21 cellular contexts compared by ENCODE assay signal in the genomic region with DNA sequence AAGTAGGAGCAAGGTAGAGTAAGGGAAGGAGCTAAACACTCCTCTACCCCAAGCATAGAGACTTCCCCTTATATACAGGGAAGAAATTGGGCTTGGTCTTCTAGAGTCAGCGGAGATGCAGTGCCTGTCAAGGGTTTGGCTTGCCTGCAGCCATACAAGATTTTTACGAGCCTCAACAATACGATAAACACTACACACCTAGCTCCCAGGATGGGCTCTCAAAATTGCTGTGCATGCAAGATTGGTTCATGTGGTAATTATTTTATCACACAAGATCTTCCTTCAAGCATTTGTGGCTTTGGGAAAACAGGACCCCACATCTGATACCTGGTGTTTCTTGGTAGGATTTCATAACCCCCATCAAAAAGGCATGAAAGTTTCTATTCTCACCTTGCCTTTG. TPM values are rescaled to one million over a fixed set of nuclear protein-coding genes. Genes with fewer than 3 reads are reported as not detected.
DNase-seq lines count a peak whose midpoint lies in the region; ATAC-seq and TF ChIP-seq lines count a peak whose summit lies in the region.
"Had no signal": no experiment of that assay in that cellular context is flagged by ENCODE, and none has a peak within 500 bp of the region (broad histone marks: within the 10 kb centered on the region; RNA-seq: fewer than 3 reads in every experiment).

TSS of gene KRT1 (minus strand) at position 45 of the 400 bp plus-strand sequence. CDS start 59 bp downstream, outside the sequence.

- peak within 1 kb of the TSS; percentile 58 for H3K4me3 Mint-ChIP-seq in T-helper 2 cell treated with Interferon-gamma antibody and Interleukin-4, amounts not matched to agents 5 μg/mL and 100 μg/mL, for 36 hours
- peak within 1 kb of the TSS; percentile 4 for H3K4me3 Mint-ChIP-seq in CD8-positive, alpha-beta T cell
- H3K4me3 Mint-ChIP-seq in central memory CD8-positive, alpha-beta T cell = no peak within 1 kb of the TSS
- H3K4me3 Mint-ChIP-seq: HFFc6 had no signal

- peaks cover 18% of the 10 kb centered on the region for H3K27me3 Mint-ChIP-seq in T-helper 2 cell treated with Interferon-gamma antibody and Interleukin-4, amounts not matched to agents 5 μg/mL and 100 μg/mL, for 36 hours (ENCODE audit: low read depth)
- no peaks in the 10 kb centered on the region for H3K27me3 Mint-ChIP-seq in CD8-positive, alpha-beta T cell (ENCODE audit: low read depth)
- H3K27me3 Mint-ChIP-seq in central memory CD8-positive, alpha-beta T cell = peaks cover 30% of the 10 kb centered on the region

- no peak within 1 kb of the TSS for H3K27ac ChIP-seq in CD8-positive, alpha-beta T cell (ENCODE audit: low read depth, low read length)
- peak within 1 kb of the TSS; percentile 33 for H3K27ac ChIP-seq in suprapubic skin
- H3K27ac ChIP-seq: BLaER1 treated with 17β-estradiol and CSF1 and Interleukin-3, amounts not matched to agents 10 nM and 100 nM; KMS-11 had no signal

- no peaks in the 10 kb centered on the region for H3K9me3 Mint-ChIP-seq in T-helper 2 cell treated with Interferon-gamma antibody and Interleukin-4, amounts not matched to agents 5 μg/mL and 100 μg/mL, for 36 hours
- no peaks in the 10 kb centered on the region for H3K9me3 Mint-ChIP-seq in CD8-positive, alpha-beta T cell
- H3K9me3 Mint-ChIP-seq in central memory CD8-positive, alpha-beta T cell = no peaks in the 10 kb centered on the region
- H3K9me3 Mint-ChIP-seq: HFFc6 had no signal

- 52% methylated on average over 3 of the region's 3 CpGs for WGBS in suprapubic skin

- peaks cover 32% of the 10 kb centered on the region for H3K4me1 ChIP-seq in CD8-positive, alpha-beta T cell (ENCODE audit: insufficient read depth, low read length)
- H3K4me1 ChIP-seq in suprapubic skin = peaks cover 33% of the 10 kb centered on the region
- H3K4me1 ChIP-seq: BLaER1 treated with 17β-estradiol and CSF1 and Interleukin-3, amounts not matched to agents 10 nM and 100 nM had no signal

- TF ChIP-seq CTCF in CD8-positive, alpha-beta T cell (IDR thresholded peaks at IDR 0.05) = no peak
- no peak for TF ChIP-seq CTCF in suprapubic skin (IDR thresholded peaks at IDR 0.05)

- CTCF ChIA-PET in CD8-positive, alpha-beta T cell (lab: Charles Lee) = interaction anchor here (0.7 to 1.6 kb wide), 8 partner anchors 10 to 301 kb away, joined by 3 to 5 read pairs (median 4); no protein-coding TSS in a partner anchor

- H3K4me1 Mint-ChIP-seq in T-helper 2 cell treated with Interferon-gamma antibody and Interleukin-4, amounts not matched to agents 5 μg/mL and 100 μg/mL, for 36 hours (ENCODE audit: low read depth) = peaks cover 52% of the 10 kb centered on the region
- H3K4me1 Mint-ChIP-seq in CD8-positive, alpha-beta T cell (ENCODE audit: low read depth) = peaks cover 36% of the 10 kb centered on the region
- peaks cover 27% of the 10 kb centered on the region for H3K4me1 Mint-ChIP-seq in central memory CD8-positive, alpha-beta T cell

- intact Hi-C loops in CD8-positive, alpha-beta T cell (cut with DNase I, micrococcal nuclease) = loop anchor here in 1 of 2 experiments (5.0 kb wide), 2 partner anchors 33 to 68 kb away; no protein-coding TSS in a partner anchor

- POLR2A ChIA-PET in CD8-positive, alpha-beta T cell (lab: Charles Lee) = interaction anchor here (1.7 to 2.2 kb wide), 3 partner anchors 8 to 13 kb away, joined by 6 to 13 read pairs (median 7); no protein-coding TSS in a partner anchor

- no peak for TF ChIP-seq EP300 in suprapubic skin (IDR thresholded peaks at IDR 0.05)

- no peak for DNase-seq in T-helper 2 cell treated with Interferon-gamma antibody and Interleukin-4, amounts not matched to agents 5 μg/mL and 100 μg/mL, for 36 hours (ENCODE audit: low spot score)
- no peak for DNase-seq in T-helper 2 cell
- no peak for DNase-seq in CD8-positive, alpha-beta T cell
- DNase-seq in central memory CD8-positive, alpha-beta T cell (ENCODE audit: low spot score in 2 of 2) = no peak
- no peak for DNase-seq in suprapubic skin (ENCODE audit: low spot score in 2 of 2)
- no peak for DNase-seq in medulla oblongata (ENCODE audit: extremely low spot score)
- DNase-seq in activated T-cell treated with anti-CD3 and anti-CD28 coated beads, Interleukin-2, amount 50 U/mL, for 1 hour = no peak
- DNase-seq: 8988T, COR-L47, HFFc6, NCI-H1092, NCI-H146, NCI-H2081, NCI-H774 had no signal

- no peak within 1 kb of the TSS for H3K27ac Mint-ChIP-seq in T-helper 2 cell treated with Interferon-gamma antibody and Interleukin-4, amounts not matched to agents 5 μg/mL and 100 μg/mL, for 36 hours
- peak within 1 kb of the TSS; percentile 84 for H3K27ac Mint-ChIP-seq in CD8-positive, alpha-beta T cell
- H3K27ac Mint-ChIP-seq in central memory CD8-positive, alpha-beta T cell (ENCODE audit: low read depth) = peak within 1 kb of the TSS; percentile 70
- H3K27ac Mint-ChIP-seq: HFFc6 had no signal

- no peak for ATAC-seq in CD8-positive, alpha-beta T cell
- ATAC-seq in central memory CD8-positive, alpha-beta T cell (replicated peaks; ENCODE audit: extremely low read depth, poor library complexity, severe bottlenecking) = no peak
- no peak for ATAC-seq in GM18907 (IDR thresholded peaks at IDR 0.05; ENCODE audit: unreplicated experiment)
- ATAC-seq: HepG2 had no signal

- H3K4me3 ChIP-seq in CD8-positive, alpha-beta T cell (ENCODE audit: low read depth, low read length) = no peak within 1 kb of the TSS
- peak within 1 kb of the TSS; percentile 39 for H3K4me3 ChIP-seq in suprapubic skin
- H3K4me3 ChIP-seq: BLaER1 treated with 17β-estradiol and CSF1 and Interleukin-3, amounts not matched to agents 10 nM and 100 nM had no signal

- no peak for TF ChIP-seq POLR2A in suprapubic skin (IDR thresholded peaks at IDR 0.05)

- no peaks in the 10 kb centered on the region for H3K9me3 ChIP-seq in CD8-positive, alpha-beta T cell (ENCODE audit: low read length)
- no peaks in the 10 kb centered on the region for H3K9me3 ChIP-seq in suprapubic skin
- H3K9me3 ChIP-seq: BLaER1 treated with 17β-estradiol and CSF1 and Interleukin-3, amounts not matched to agents 10 nM and 100 nM had no signal

- peaks cover 3% of the 10 kb centered on the region for H3K36me3 Mint-ChIP-seq in T-helper 2 cell treated with Interferon-gamma antibody and Interleukin-4, amounts not matched to agents 5 μg/mL and 100 μg/mL, for 36 hours (ENCODE audit: low read depth)
- no peaks in the 10 kb centered on the region for H3K36me3 Mint-ChIP-seq in CD8-positive, alpha-beta T cell
- H3K36me3 Mint-ChIP-seq in central memory CD8-positive, alpha-beta T cell (ENCODE audit: insufficient read depth) = no peaks in the 10 kb centered on the region

- no peaks in the 10 kb centered on the region for H3K36me3 ChIP-seq in CD8-positive, alpha-beta T cell (ENCODE audit: insufficient read depth, low read length)
- H3K36me3 ChIP-seq in suprapubic skin = no peaks in the 10 kb centered on the region
- H3K36me3 ChIP-seq: BLaER1 treated with 17β-estradiol and CSF1 and Interleukin-3, amounts not matched to agents 10 nM and 100 nM had no signal

- H3K27me3 ChIP-seq in CD8-positive, alpha-beta T cell (ENCODE audit: insufficient read depth, low read length) = no peaks in the 10 kb centered on the region
- peaks cover 5% of the 10 kb centered on the region for H3K27me3 ChIP-seq in suprapubic skin
- H3K27me3 ChIP-seq: BLaER1 treated with 17β-estradiol and CSF1 and Interleukin-3, amounts not matched to agents 10 nM and 100 nM had no signal

RNA-seq across cellular contexts. Expression of gene KRT1, which starts in this region (rescaled TPM):
- total RNA-seq in CD8-positive, alpha-beta T cell = under 1 TPM; 0.25 to 0.95 TPM
- 1,000 to 10,000 TPM; 4,815 to 9,656 (median 5,822) TPM for total RNA-seq in suprapubic skin
- total RNA-seq: HepG2, HFFc6, MCF 10A, NCI-H460, SK-MEL-5 had no signal

Comparison
In these comparisons a context has a peak if more than half of its experiments do, and no peak if none do; other contexts are left out.
1. RNA of gene KRT1 (total RNA-seq): 4,815 to 9,656 TPM in suprapubic skin; 0.25 to 0.95 TPM in CD8-positive, alpha-beta T cell; every median in the first group is over 1,000 times any median in the second.